8 cellular contexts compared by ENCODE assay signal in genomic region chr9:112858625-112859147, GRCh38. TPM values are rescaled to one million over a fixed set of nuclear protein-coding genes. Genes with fewer than 3 reads are reported as not detected.
DNase-seq lines count a peak whose midpoint lies in the region; ATAC-seq and TF ChIP-seq lines count a peak whose summit lies in the region.

No MANE protein-coding gene starts in this region.

- no peaks in the 10 kb centered on the region for H3K27me3 ChIP-seq in ACC112 (ENCODE audit: insufficient read depth, low read length)
- no peaks in the 10 kb centered on the region for H3K27me3 ChIP-seq in ovary

- peaks cover 3% of the 10 kb centered on the region for H3K4me1 Mint-ChIP-seq in osteocyte (ENCODE audit: unreplicated experiment)
- H3K4me1 Mint-ChIP-seq in activated CD4-positive, alpha-beta memory T cell treated with anti-CD3 and anti-CD28 coated beads for 36 hours (ENCODE audit: low read depth), result peaks cover 3% of the 10 kb centered on the region

- H2AFZ ChIP-seq in ACC112 (ENCODE audit: low read length, unreplicated experiment), result peak overlapping the region; percentile 23

- H3K79me2 ChIP-seq in ACC112 (ENCODE audit: control insufficient read depth, insufficient read depth, low read length, unreplicated experiment), result no peaks in the 10 kb centered on the region

- no peak overlapping the region for H3K4me3 Mint-ChIP-seq in osteocyte (ENCODE audit: unreplicated experiment)
- H3K4me3 Mint-ChIP-seq in activated CD4-positive, alpha-beta memory T cell treated with anti-CD3 and anti-CD28 coated beads for 36 hours, result no peak overlapping the region

- TF ChIP-seq EP300 in ovary (IDR thresholded peaks at IDR 0.05), result no peak

- TF ChIP-seq CTCF in osteocyte (IDR thresholded peaks at IDR 0.05) (no peak), ovary (IDR thresholded peaks at IDR 0.05) (no peak)

- peaks cover 6% of the 10 kb centered on the region for H3K36me3 Mint-ChIP-seq in osteocyte (ENCODE audit: unreplicated experiment)
- peaks cover 1% of the 10 kb centered on the region for H3K36me3 Mint-ChIP-seq in activated CD4-positive, alpha-beta memory T cell treated with anti-CD3 and anti-CD28 coated beads for 36 hours

- H3K36me3 ChIP-seq in ACC112 (ENCODE audit: insufficient read depth, low read length) (no peaks in the 10 kb centered on the region), ovary (no peaks in the 10 kb centered on the region)

- H3K4me3 ChIP-seq in ACC112 (ENCODE audit: low read depth, low read length) (no peak overlapping the region), ovary (no peak overlapping the region)

- DNase-seq in amniotic epithelial cell (ENCODE audit: low read depth), result peak; percentile 31
- no peak for DNase-seq in osteocyte (ENCODE audit: extremely low spot score, unreplicated experiment)
- no peak for DNase-seq in NCI-H748 (lab: John Stamatoyannopoulos, UW; ENCODE audit: unreplicated experiment)
- no peak for DNase-seq in ovary
- DNase-seq in activated CD4-positive, alpha-beta memory T cell treated with anti-CD3 and anti-CD28 coated beads for 36 hours, result no peak

- intact Hi-C loops in ovary (cut with DNase I), result no loop called here
- intact Hi-C loops in activated CD4-positive, alpha-beta memory T cell treated with anti-CD3 and anti-CD28 coated beads for 36 hours (cut with micrococcal nuclease), result no loop called here

- H3K4me1 ChIP-seq in ACC112 (ENCODE audit: control insufficient read depth, insufficient read depth, low read length, unreplicated experiment), result peaks cover 30% of the 10 kb centered on the region
- no peaks in the 10 kb centered on the region for H3K4me1 ChIP-seq in ovary (ENCODE audit: insufficient read depth)

- H3K27ac ChIP-seq in ACC112 (ENCODE audit: low read depth, low read length) (no peak overlapping the region), ovary (no peak overlapping the region)

- ATAC-seq in GM19372 (IDR thresholded peaks at IDR 0.05; ENCODE audit: low read depth, unreplicated experiment) (peak; percentile 79), HG03175 (IDR thresholded peaks at IDR 0.05; ENCODE audit: unreplicated experiment) (peak; percentile 74)

- CTCF ChIA-PET in activated CD4-positive, alpha-beta memory T cell treated with anti-CD3 and anti-CD28 coated beads for 36 hours (lab: Charles Lee), result no interaction called here

- H3K9me3 Mint-ChIP-seq in osteocyte (ENCODE audit: unreplicated experiment), result no peaks in the 10 kb centered on the region
- no peaks in the 10 kb centered on the region for H3K9me3 Mint-ChIP-seq in activated CD4-positive, alpha-beta memory T cell treated with anti-CD3 and anti-CD28 coated beads for 36 hours

- H3K9me3 ChIP-seq in ovary, result no peaks in the 10 kb centered on the region

- H3K27ac Mint-ChIP-seq in osteocyte (ENCODE audit: unreplicated experiment), result no peak overlapping the region
- no peak overlapping the region for H3K27ac Mint-ChIP-seq in activated CD4-positive, alpha-beta memory T cell treated with anti-CD3 and anti-CD28 coated beads for 36 hours

- H3K27me3 Mint-ChIP-seq in osteocyte (ENCODE audit: unreplicated experiment), result no peaks in the 10 kb centered on the region
- no peaks in the 10 kb centered on the region for H3K27me3 Mint-ChIP-seq in activated CD4-positive, alpha-beta memory T cell treated with anti-CD3 and anti-CD28 coated beads for 36 hours

- no peak for TF ChIP-seq POLR2A in ovary (IDR thresholded peaks at IDR 0.05)

- POLR2A ChIA-PET in activated CD4-positive, alpha-beta memory T cell treated with anti-CD3 and anti-CD28 coated beads for 36 hours (lab: Charles Lee), result no interaction called here

- 66 to 70% (median 67%) methylated on average over 6 of the region's 6 CpGs for WGBS in ovary, 3 donors

RNA-seq across cellular contexts. Expression of gene SLC46A2, which starts 32.0 kb away (rescaled TPM):
- total RNA-seq in osteocyte (not detected in 2 replicates), ovary (under 1 TPM in 2 of 7 donors, not detected in 5; 0.12 to 0.95 TPM)
- polyA plus RNA-seq in ovary, result 1 to 10 TPM in 1 of 2 donors, under 1 TPM in 1; 0.04 to 1.2 TPM
- not detected for total RNA-seq in activated CD4-positive, alpha-beta memory T cell treated with anti-CD3 and anti-CD28 coated beads for 36 hours
